18 cellular contexts compared by ENCODE assay signal in genomic region chr13:110282316-110282841, GRCh38. TPM values are rescaled to one million over a fixed set of nuclear protein-coding genes. Genes with fewer than 3 reads are reported as not detected.
"Had no signal": no experiment of that assay in that cellular context is flagged by ENCODE, and none has a peak within 500 bp of the region (broad histone marks: within the 10 kb centered on the region; RNA-seq: fewer than 3 reads in every experiment).

No MANE protein-coding gene starts in this region.

- H3K9me3 Mint-ChIP-seq: activated CD4-positive, alpha-beta T cell treated with anti-CD3 and anti-CD28 coated beads, Interleukin-2, amount 10 ng/mL, durations not matched to agents 24 days and 14 days; activated naive CD4-positive, alpha-beta T cell treated with anti-CD3 and anti-CD28 coated beads, Interleukin-2, amount 50 U/mL, for 24 hours; endodermal cell; neural progenitor cell; stimulated activated naive CD8-positive, alpha-beta T cell treated with anti-CD3 and anti-CD28 coated beads, Interleukin-15, Interleukin-2, amounts not matched to agents 100 ng/mL and 50 ng/mL, for 24 hours had no signal

- H3K4me3 Mint-ChIP-seq: activated CD4-positive, alpha-beta memory T cell treated with anti-CD3 and anti-CD28 coated beads, Interleukin-2, amount 10 ng/mL, durations not matched to agents 7 days and 5 days; activated CD4-positive, alpha-beta T cell treated with anti-CD3 and anti-CD28 coated beads, Interleukin-2, amount 10 ng/mL, durations not matched to agents 24 days and 14 days; activated naive CD4-positive, alpha-beta T cell treated with anti-CD3 and anti-CD28 coated beads, Interleukin-2, amount 50 U/mL, for 24 hours; activated T-helper 1 cell treated with anti-CD3 and anti-CD28 coated beads, Interleukin-12 subunit alpha, Interleukin-12 subunit beta, Interleukin-2, Interleukin-4 antibody, amounts not matched to agents 30 ng/mL and 10 ng/mL and 1 ng/mL, durations not matched to agents 14 hours and 24 hours and 36 hours; endodermal cell; naive thymus-derived CD8-positive, alpha-beta T cell; neural progenitor cell; stimulated activated naive CD8-positive, alpha-beta T cell treated with anti-CD3 and anti-CD28 coated beads, Interleukin-15, Interleukin-2, amounts not matched to agents 100 ng/mL and 50 ng/mL, for 24 hours had no signal

- H3K4me1 ChIP-seq: colonic mucosa, prostate gland had no signal

- H3K27ac ChIP-seq: epithelial cell of prostate, neural progenitor cell, VCaP had no signal

- H3K36me3 ChIP-seq: colonic mucosa, neural progenitor cell, prostate gland had no signal

- H3K4me1 Mint-ChIP-seq: activated CD4-positive, alpha-beta memory T cell treated with anti-CD3 and anti-CD28 coated beads, Interleukin-2, amount 10 ng/mL, durations not matched to agents 7 days and 5 days; activated CD4-positive, alpha-beta T cell treated with anti-CD3 and anti-CD28 coated beads, Interleukin-2, amount 10 ng/mL, durations not matched to agents 24 days and 14 days; activated naive CD4-positive, alpha-beta T cell treated with anti-CD3 and anti-CD28 coated beads, Interleukin-2, amount 50 U/mL, for 24 hours; naive thymus-derived CD8-positive, alpha-beta T cell had no signal

- H3K36me3 Mint-ChIP-seq: activated naive CD4-positive, alpha-beta T cell treated with anti-CD3 and anti-CD28 coated beads, Interleukin-2, amount 50 U/mL, for 24 hours; naive thymus-derived CD8-positive, alpha-beta T cell had no signal

- H3K9me3 ChIP-seq: colonic mucosa, prostate gland, SK-N-SH had no signal

- H3K27me3 ChIP-seq: colonic mucosa, neural progenitor cell had no signal

- H3K4me3 ChIP-seq: colonic mucosa, neural progenitor cell, prostate gland had no signal

- H3K27me3 Mint-ChIP-seq: activated naive CD4-positive, alpha-beta T cell treated with anti-CD3 and anti-CD28 coated beads, Interleukin-2, amount 50 U/mL, for 24 hours had no signal

- DNase-seq: activated CD4-positive, alpha-beta memory T cell treated with anti-CD3 and anti-CD28 coated beads, Interleukin-2, amount 10 ng/mL, durations not matched to agents 7 days and 5 days; activated CD4-positive, alpha-beta T cell treated with anti-CD3 and anti-CD28 coated beads, Interleukin-2, amount 10 ng/mL, durations not matched to agents 24 days and 14 days; activated gamma-delta T cell; aorta; central memory CD4-positive, alpha-beta T cell; colonic mucosa; endodermal cell; naive thymus-derived CD8-positive, alpha-beta T cell; SK-N-SH; stimulated activated CD4-positive, alpha-beta T cell treated with anti-CD3 and anti-CD28 coated beads, Interleukin-1b, Interleukin-23, amount 100 ng/mL, for 48 hours had no signal

- H3K27ac Mint-ChIP-seq: activated CD4-positive, alpha-beta memory T cell treated with anti-CD3 and anti-CD28 coated beads, Interleukin-2, amount 10 ng/mL, durations not matched to agents 7 days and 5 days; activated CD4-positive, alpha-beta T cell treated with anti-CD3 and anti-CD28 coated beads, Interleukin-2, amount 10 ng/mL, durations not matched to agents 24 days and 14 days; activated naive CD4-positive, alpha-beta T cell treated with anti-CD3 and anti-CD28 coated beads, Interleukin-2, amount 50 U/mL, for 24 hours; activated T-helper 1 cell treated with anti-CD3 and anti-CD28 coated beads, Interleukin-12 subunit alpha, Interleukin-12 subunit beta, Interleukin-2, Interleukin-4 antibody, amounts not matched to agents 30 ng/mL and 10 ng/mL and 1 ng/mL, durations not matched to agents 14 hours and 24 hours and 36 hours; naive thymus-derived CD8-positive, alpha-beta T cell; neural progenitor cell; stimulated activated naive CD8-positive, alpha-beta T cell treated with anti-CD3 and anti-CD28 coated beads, Interleukin-15, Interleukin-2, amounts not matched to agents 100 ng/mL and 50 ng/mL, for 24 hours had no signal

- H3K9ac ChIP-seq: neural progenitor cell, SK-N-SH had no signal

RNA-seq across cellular contexts. Expression of gene COL4A1, which starts 24.6 kb away (rescaled TPM):
- total RNA-seq: activated CD4-positive, alpha-beta memory T cell treated with anti-CD3 and anti-CD28 coated beads, Interleukin-2, amount 10 ng/mL, durations not matched to agents 7 days and 5 days; activated CD4-positive, alpha-beta T cell treated with anti-CD3 and anti-CD28 coated beads, Interleukin-2, amount 10 ng/mL, durations not matched to agents 24 days and 14 days; activated T-helper 1 cell treated with anti-CD3 and anti-CD28 coated beads, Interleukin-12 subunit alpha, Interleukin-12 subunit beta, Interleukin-2, Interleukin-4 antibody, amounts not matched to agents 30 ng/mL and 10 ng/mL and 1 ng/mL, durations not matched to agents 14 hours and 24 hours and 36 hours; naive thymus-derived CD8-positive, alpha-beta T cell; T-helper 2 cell treated with Interferon-gamma antibody and Interleukin-4, amounts not matched to agents 100 ng/mL and 5 ng/mL, for 36 hours had no signal

RNA-seq across cellular contexts. Expression of gene COL4A2, which starts 24.7 kb away (rescaled TPM):
- total RNA-seq: activated CD4-positive, alpha-beta memory T cell treated with anti-CD3 and anti-CD28 coated beads, Interleukin-2, amount 10 ng/mL, durations not matched to agents 7 days and 5 days; activated CD4-positive, alpha-beta T cell treated with anti-CD3 and anti-CD28 coated beads, Interleukin-2, amount 10 ng/mL, durations not matched to agents 24 days and 14 days; activated T-helper 1 cell treated with anti-CD3 and anti-CD28 coated beads, Interleukin-12 subunit alpha, Interleukin-12 subunit beta, Interleukin-2, Interleukin-4 antibody, amounts not matched to agents 30 ng/mL and 10 ng/mL and 1 ng/mL, durations not matched to agents 14 hours and 24 hours and 36 hours; naive thymus-derived CD8-positive, alpha-beta T cell; T-helper 2 cell treated with Interferon-gamma antibody and Interleukin-4, amounts not matched to agents 100 ng/mL and 5 ng/mL, for 36 hours had no signal
